25 cellular contexts compared by ENCODE assay signal in genomic region chrX:123923211-123923610, GRCh38.
"Had no signal": no experiment of that assay in that cellular context is flagged by ENCODE, and none has a peak within 500 bp of the region (broad histone marks: within the 10 kb centered on the region; RNA-seq: fewer than 3 reads in every experiment).

No MANE protein-coding gene starts in this region.

- H2AFZ ChIP-seq: hepatocyte, parathyroid adenoma had no signal

- H3K4me3 ChIP-seq: hepatocyte, lung, prostate gland, right lobe of liver, tibial artery, upper lobe of left lung, vagina had no signal

- H3K79me2 ChIP-seq: hepatocyte, parathyroid adenoma had no signal

- H3K27me3 Mint-ChIP-seq: naive B cell; stimulated activated memory B cell treated with anti-CD40 and anti-IgM and Interleukin-4, amounts not matched to agents 10 μg/mL and 1 μg/mL and 100 μg/mL, for 72 hours; stimulated activated naive CD8-positive, alpha-beta T cell treated with anti-CD3 and anti-CD28 coated beads, Interleukin-15, Interleukin-2, amounts not matched to agents 100 ng/mL and 50 ng/mL, for 24 hours had no signal

- H3K27ac Mint-ChIP-seq: naive B cell; stimulated activated memory B cell treated with anti-CD40 and anti-IgM and Interleukin-4, amounts not matched to agents 10 μg/mL and 1 μg/mL and 100 μg/mL, for 72 hours; stimulated activated naive CD8-positive, alpha-beta T cell treated with anti-CD3 and anti-CD28 coated beads, Interleukin-15, Interleukin-2, amounts not matched to agents 100 ng/mL and 50 ng/mL, for 24 hours had no signal

- H3K4me2 ChIP-seq: hepatocyte had no signal

- H3K9me3 Mint-ChIP-seq: naive B cell; stimulated activated memory B cell treated with anti-CD40 and anti-IgM and Interleukin-4, amounts not matched to agents 10 μg/mL and 1 μg/mL and 100 μg/mL, for 72 hours; stimulated activated naive CD8-positive, alpha-beta T cell treated with anti-CD3 and anti-CD28 coated beads, Interleukin-15, Interleukin-2, amounts not matched to agents 100 ng/mL and 50 ng/mL, for 24 hours had no signal

- H3K27ac ChIP-seq: hepatocyte, parathyroid adenoma, prostate gland, right lobe of liver, tibial artery, upper lobe of left lung, vagina had no signal

- DNase-seq: dermis blood vessel endothelial cell; erythroblast; foreskin melanocyte; head of caudate nucleus; kidney; left colon; left ventricle myocardium superior; mesendoderm; naive B cell; occipital lobe; retina; right lobe of liver; stimulated activated CD4-positive, alpha-beta T cell treated with anti-CD3 and anti-CD28 coated beads, Interleukin-15, amount 100 ng/mL, for 24 hours; stimulated activated CD4-positive, alpha-beta T cell treated with anti-CD3 and anti-CD28 coated beads, Interleukin-1b, Interleukin-23, amount 100 ng/mL, for 48 hours; stimulated activated CD4-positive, alpha-beta T cell treated with anti-CD3 and anti-CD28 coated beads, Interleukin-4, amount 100 ng/mL, for 24 hours; tibial artery; upper lobe of left lung had no signal

- H3K4me1 Mint-ChIP-seq: stimulated activated memory B cell treated with anti-CD40 and anti-IgM and Interleukin-4, amounts not matched to agents 10 μg/mL and 1 μg/mL and 100 μg/mL, for 72 hours had no signal

- H3K4me1 ChIP-seq: parathyroid adenoma, prostate gland, tibial artery, upper lobe of left lung, vagina had no signal

- H3K27me3 ChIP-seq: hepatocyte, right lobe of liver, tibial artery, upper lobe of left lung, vagina had no signal

- ATAC-seq: left colon; left ventricle myocardium superior; right lobe of liver; stimulated activated memory B cell treated with anti-CD40 and anti-IgM and Interleukin-4, amounts not matched to agents 10 μg/mL and 1 μg/mL and 100 μg/mL, for 72 hours had no signal

- H3K36me3 ChIP-seq: prostate gland, right lobe of liver, tibial artery, upper lobe of left lung, vagina had no signal

- H3K4me3 Mint-ChIP-seq: nephron; stimulated activated memory B cell treated with anti-CD40 and anti-IgM and Interleukin-4, amounts not matched to agents 10 μg/mL and 1 μg/mL and 100 μg/mL, for 72 hours; stimulated activated naive CD8-positive, alpha-beta T cell treated with anti-CD3 and anti-CD28 coated beads, Interleukin-15, Interleukin-2, amounts not matched to agents 100 ng/mL and 50 ng/mL, for 24 hours had no signal

- H3K36me3 Mint-ChIP-seq: naive B cell; stimulated activated memory B cell treated with anti-CD40 and anti-IgM and Interleukin-4, amounts not matched to agents 10 μg/mL and 1 μg/mL and 100 μg/mL, for 72 hours had no signal
